In genomic region chr4:175891863-175892262, GRCh38 we compare ENCODE assay signal across 8 cellular contexts.
DNase-seq lines count a peak whose midpoint lies in the region; ATAC-seq and TF ChIP-seq lines count a peak whose summit lies in the region.

No MANE protein-coding gene starts in this region.

- no peaks in the 10 kb centered on the region for H3K36me3 ChIP-seq in cardiac muscle cell
- no peaks in the 10 kb centered on the region for H3K36me3 ChIP-seq in endodermal cell (ENCODE audit: control insufficient read depth, insufficient read depth, low read length)
- no peaks in the 10 kb centered on the region for H3K36me3 ChIP-seq in smooth muscle cell (ENCODE audit: low read depth)

- H3K36me3 Mint-ChIP-seq in endodermal cell (ENCODE audit: low read depth) = no peaks in the 10 kb centered on the region

- TF ChIP-seq CTCF in cardiac muscle cell (IDR thresholded peaks at IDR 0.05; ENCODE audit: low read depth, low read length) (peak; percentile 8), endodermal cell (conservative IDR thresholded peaks at IDR 0.05) (peak; percentile 66), smooth muscle cell (IDR thresholded peaks at IDR 0.05; ENCODE audit: borderline replicate concordance, insufficient read depth, poor library complexity, severe bottlenecking) (peak; percentile 37)

- no peak overlapping the region for H3K4me3 ChIP-seq in cardiac muscle cell
- H3K4me3 ChIP-seq in endodermal cell (ENCODE audit: low read length) = no peak overlapping the region
- no peak overlapping the region for H3K4me3 ChIP-seq in smooth muscle cell

- H3K9me3 Mint-ChIP-seq in endodermal cell = peaks cover 2% of the 10 kb centered on the region

- H3K27ac ChIP-seq in cardiac muscle cell = no peak overlapping the region
- no peak overlapping the region for H3K27ac ChIP-seq in endodermal cell (ENCODE audit: low read depth, low read length)
- H3K27ac ChIP-seq in smooth muscle cell (ENCODE audit: low read depth) = no peak overlapping the region

- DNase-seq in cardiac muscle cell (ENCODE audit: low read depth in 1 of 2, low spot score in 1 of 2) = peak; percentile 12 to 26
- DNase-seq in left ventricle myocardium superior = no peak
- DNase-seq in NCI-H2081 treated with DMSO at 0.1 percent for 48 hours (lab: John Stamatoyannopoulos, UW) = peak; percentile 49
- no peak for DNase-seq in endodermal cell
- DNase-seq in smooth muscle cell (lab: John Stamatoyannopoulos, UW; ENCODE audit: unreplicated experiment) = no peak
- no peak for DNase-seq in ecto neural progenitor cell (ENCODE audit: low spot score)
- no peak for DNase-seq in GF-D8 (lab: John Stamatoyannopoulos, UW)

- H3K4me1 ChIP-seq in cardiac muscle cell (ENCODE audit: low read depth) (no peaks in the 10 kb centered on the region), endodermal cell (ENCODE audit: control insufficient read depth, insufficient read depth, low read length) (peaks cover 3% of the 10 kb centered on the region), smooth muscle cell (ENCODE audit: low read depth) (no peaks in the 10 kb centered on the region)

- H3K27me3 Mint-ChIP-seq in endodermal cell (ENCODE audit: insufficient read depth) = no peaks in the 10 kb centered on the region

- intact Hi-C loops in left ventricle myocardium superior (cut with micrococcal nuclease) = no loop called here

- H3K9ac ChIP-seq in endodermal cell (ENCODE audit: extremely low read depth, low read length, poor library complexity, severe bottlenecking) (no peak overlapping the region), smooth muscle cell (ENCODE audit: low read depth) (no peak overlapping the region)

- H2AFZ ChIP-seq in smooth muscle cell (ENCODE audit: low read depth) = peak overlapping the region; percentile 53

- H3K4me1 Mint-ChIP-seq in endodermal cell = peaks cover 14% of the 10 kb centered on the region

- H3F3A ChIP-seq in smooth muscle cell (ENCODE audit: low read depth) = no peaks in the 10 kb centered on the region

- H3K27ac Mint-ChIP-seq in endodermal cell = no peak overlapping the region

- 25 to 36% methylated on average over 1 to 2 of the region's 2 CpGs for WGBS in endodermal cell (ENCODE audit: insufficient coverage in 1 of 2, insufficient read length in 1 of 2), 2 experiments
- 8% methylated on average over 2 of the region's 2 CpGs for WGBS in smooth muscle cell (ENCODE audit: low lambda C conversion rate)

- no peaks in the 10 kb centered on the region for H3K79me2 ChIP-seq in smooth muscle cell (ENCODE audit: low read depth)

- no peak overlapping the region for H3K4me3 Mint-ChIP-seq in endodermal cell

- no peaks in the 10 kb centered on the region for H4K20me1 ChIP-seq in smooth muscle cell (ENCODE audit: low read depth)

- H3K4me2 ChIP-seq in smooth muscle cell = no peak overlapping the region

- no peaks in the 10 kb centered on the region for H3K27me3 ChIP-seq in cardiac muscle cell
- no peaks in the 10 kb centered on the region for H3K27me3 ChIP-seq in endodermal cell (ENCODE audit: control insufficient read depth, insufficient read depth, low read length, poor library complexity, severe bottlenecking)
- no peaks in the 10 kb centered on the region for H3K27me3 ChIP-seq in smooth muscle cell (ENCODE audit: low read depth)

- ATAC-seq in left ventricle myocardium superior (no peak), GM18873 (IDR thresholded peaks at IDR 0.05; ENCODE audit: low FRiP score, unreplicated experiment) (no peak)

- no peaks in the 10 kb centered on the region for H3K9me3 ChIP-seq in cardiac muscle cell (ENCODE audit: low read depth)
- H3K9me3 ChIP-seq in endodermal cell (ENCODE audit: control insufficient read depth, low read length) = peaks cover 4% of the 10 kb centered on the region
- H3K9me3 ChIP-seq in smooth muscle cell (replicated peaks; ENCODE audit: low read depth) = no peaks in the 10 kb centered on the region

Comparison
In these comparisons a context has a peak if more than half of its experiments do, and no peak if none do; other contexts are left out.
1. DNase-seq: peak in cardiac muscle cell (2 of 2) and NCI-H2081 treated with DMSO at 0.1 percent for 48 hours (single experiment); none in left ventricle myocardium superior (single experiment), endodermal cell (single experiment), smooth muscle cell (single experiment), ecto neural progenitor cell (single experiment) and GF-D8 (single experiment).
2. CTCF ChIP-seq: peak in every context shown above with its lines; median percentile 66 in endodermal cell; 37 in smooth muscle cell; 8 in cardiac muscle cell.